In the genomic region with DNA sequence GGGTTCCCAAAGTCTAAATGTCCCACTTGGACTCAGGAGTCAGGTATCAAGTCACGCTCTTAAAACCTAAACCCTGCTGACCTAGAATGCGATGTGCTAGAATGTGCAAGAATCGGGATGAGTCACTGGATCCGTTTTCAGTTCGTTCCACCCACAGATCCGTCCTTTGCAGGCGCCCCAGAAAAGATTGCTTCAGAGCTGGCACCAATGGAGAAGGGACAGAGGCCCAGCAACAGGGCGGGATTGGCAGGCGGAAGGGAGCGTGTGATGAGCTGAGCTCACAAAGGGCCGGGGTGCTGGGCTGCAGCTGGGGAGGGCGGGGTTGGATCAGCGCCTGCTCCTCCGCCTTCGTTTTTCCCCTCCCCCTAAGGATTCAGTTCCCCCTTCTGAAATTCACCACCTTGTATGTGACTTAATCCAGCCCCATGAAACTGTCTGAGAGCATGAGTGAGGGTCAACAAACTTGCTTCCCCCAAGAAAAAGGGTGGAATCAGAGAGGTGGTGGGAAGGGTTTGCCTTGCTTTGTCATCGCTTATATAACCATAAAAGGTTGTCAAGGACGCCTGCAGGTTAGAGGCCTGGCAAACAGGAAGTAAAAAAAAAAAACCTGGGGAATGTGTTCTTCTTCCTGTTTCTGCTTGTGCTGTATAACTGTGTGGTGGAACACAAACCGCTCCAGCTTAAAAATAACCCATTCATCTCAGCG, we compare ENCODE assay signal across 1 cellular context.
TF ChIP-seq lines count a peak whose summit lies in the region.

No MANE protein-coding gene starts in this region.

TF ChIP-seq in Ishikawa, 13 proteins besides CTCF, POLR2A, EP300 and RAD21 (continued from another document):
- TF ChIP-seq, protein P1, sequence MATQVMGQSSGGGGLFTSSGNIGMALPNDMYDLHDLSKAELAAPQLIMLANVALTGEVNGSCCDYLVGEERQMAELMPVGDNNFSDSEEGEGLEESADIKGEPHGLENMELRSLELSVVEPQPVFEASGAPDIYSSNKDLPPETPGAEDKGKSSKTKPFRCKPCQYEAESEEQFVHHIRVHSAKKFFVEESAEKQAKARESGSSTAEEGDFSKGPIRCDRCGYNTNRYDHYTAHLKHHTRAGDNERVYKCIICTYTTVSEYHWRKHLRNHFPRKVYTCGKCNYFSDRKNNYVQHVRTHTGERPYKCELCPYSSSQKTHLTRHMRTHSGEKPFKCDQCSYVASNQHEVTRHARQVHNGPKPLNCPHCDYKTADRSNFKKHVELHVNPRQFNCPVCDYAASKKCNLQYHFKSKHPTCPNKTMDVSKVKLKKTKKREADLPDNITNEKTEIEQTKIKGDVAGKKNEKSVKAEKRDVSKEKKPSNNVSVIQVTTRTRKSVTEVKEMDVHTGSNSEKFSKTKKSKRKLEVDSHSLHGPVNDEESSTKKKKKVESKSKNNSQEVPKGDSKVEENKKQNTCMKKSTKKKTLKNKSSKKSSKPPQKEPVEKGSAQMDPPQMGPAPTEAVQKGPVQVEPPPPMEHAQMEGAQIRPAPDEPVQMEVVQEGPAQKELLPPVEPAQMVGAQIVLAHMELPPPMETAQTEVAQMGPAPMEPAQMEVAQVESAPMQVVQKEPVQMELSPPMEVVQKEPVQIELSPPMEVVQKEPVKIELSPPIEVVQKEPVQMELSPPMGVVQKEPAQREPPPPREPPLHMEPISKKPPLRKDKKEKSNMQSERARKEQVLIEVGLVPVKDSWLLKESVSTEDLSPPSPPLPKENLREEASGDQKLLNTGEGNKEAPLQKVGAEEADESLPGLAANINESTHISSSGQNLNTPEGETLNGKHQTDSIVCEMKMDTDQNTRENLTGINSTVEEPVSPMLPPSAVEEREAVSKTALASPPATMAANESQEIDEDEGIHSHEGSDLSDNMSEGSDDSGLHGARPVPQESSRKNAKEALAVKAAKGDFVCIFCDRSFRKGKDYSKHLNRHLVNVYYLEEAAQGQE (IDR thresholded peaks at IDR 0.05; ENCODE audit: low read depth), result no peak
